ENCODE assay signal across 15 cellular contexts in the genomic region with DNA sequence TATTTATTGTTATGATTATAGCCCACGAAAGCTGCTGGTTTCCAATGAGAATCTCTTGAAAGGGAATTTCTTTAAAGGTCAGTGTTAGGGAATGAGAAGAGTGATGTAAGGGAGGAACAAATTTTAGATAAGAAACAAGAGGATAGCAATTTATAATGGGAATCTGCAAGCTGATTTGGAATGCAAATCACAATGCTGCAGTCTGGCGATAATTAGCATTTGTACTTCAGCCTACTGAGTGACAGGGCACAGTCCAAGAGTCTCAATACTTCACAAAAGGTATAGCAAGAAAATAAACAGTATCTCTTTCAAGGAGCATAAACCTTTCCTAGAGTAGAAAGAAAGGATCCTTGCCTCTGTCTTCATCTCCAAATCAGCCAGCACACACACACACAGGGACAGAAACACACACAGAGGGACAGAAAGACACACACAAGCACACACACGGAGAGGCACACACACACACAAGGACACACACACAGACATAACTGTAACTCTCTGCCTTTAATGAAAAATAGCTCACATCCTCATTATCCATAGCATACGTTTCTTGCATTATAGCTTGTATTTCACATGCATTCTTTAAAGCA. TPM values are rescaled to one million over a fixed set of nuclear protein-coding genes. Genes with fewer than 3 reads are reported as not detected.
"Had no signal": no experiment of that assay in that cellular context is flagged by ENCODE, and none has a peak within 500 bp of the region (broad histone marks: within the 10 kb centered on the region; RNA-seq: fewer than 3 reads in every experiment).

No MANE protein-coding gene starts in this region.

- H3K27ac Mint-ChIP-seq: stimulated activated memory B cell treated with anti-CD40 and anti-IgM and Interleukin-4, amounts not matched to agents 10 μg/mL and 1 μg/mL and 100 μg/mL, for 72 hours had no signal

- H3K36me3 ChIP-seq: breast epithelium, left lung, right atrium auricular region, thyroid gland had no signal

- H3K36me3 Mint-ChIP-seq: naive B cell; stimulated activated memory B cell treated with anti-CD40 and anti-IgM and Interleukin-4, amounts not matched to agents 10 μg/mL and 1 μg/mL and 100 μg/mL, for 72 hours had no signal

- H3K4me3 ChIP-seq: breast epithelium, left lung, right atrium auricular region, thyroid gland had no signal

- H3K4me3 Mint-ChIP-seq: naive B cell; stimulated activated memory B cell treated with anti-CD40 and anti-IgM and Interleukin-4, amounts not matched to agents 10 μg/mL and 1 μg/mL and 100 μg/mL, for 72 hours had no signal

- DNase-seq: activated CD4-positive, alpha-beta T cell treated with anti-CD3 and anti-CD28 coated beads, Interleukin-2, amount 50 U/mL, for 1 hour; activated naive CD4-positive, alpha-beta T cell treated with Interleukin-2 at 50 U/mL for 16 hours; aorta; left lung; mammary epithelial cell; naive B cell; stimulated activated CD4-positive, alpha-beta T cell treated with anti-CD3 and anti-CD28 coated beads, Interleukin-2, amount 100 ng/mL, for 48 hours; thyroid gland had no signal

- H3K4me1 Mint-ChIP-seq: naive B cell; stimulated activated memory B cell treated with anti-CD40 and anti-IgM and Interleukin-4, amounts not matched to agents 10 μg/mL and 1 μg/mL and 100 μg/mL, for 72 hours had no signal

- H3K9me3 Mint-ChIP-seq: naive B cell; stimulated activated memory B cell treated with anti-CD40 and anti-IgM and Interleukin-4, amounts not matched to agents 10 μg/mL and 1 μg/mL and 100 μg/mL, for 72 hours had no signal

- H3K27ac ChIP-seq: breast epithelium, left lung, right atrium auricular region, thyroid gland had no signal

- H3K4me1 ChIP-seq: breast epithelium, left lung, right atrium auricular region, thyroid gland had no signal

- H3K27me3 ChIP-seq: breast epithelium, left lung, right atrium auricular region, thyroid gland had no signal

- H3K9me3 ChIP-seq: breast epithelium, right atrium auricular region, thyroid gland had no signal

- H3K27me3 Mint-ChIP-seq: naive B cell; stimulated activated memory B cell treated with anti-CD40 and anti-IgM and Interleukin-4, amounts not matched to agents 10 μg/mL and 1 μg/mL and 100 μg/mL, for 72 hours had no signal

RNA-seq across cellular contexts. Expression of gene GPM6A, which starts 1.2 kb away (rescaled TPM):
- total RNA-seq: activated CD8-positive, alpha-beta memory T cell treated with anti-CD3 and anti-CD28 coated beads for 36 hours; chondrocyte; mammary epithelial cell; T-helper 2 cell treated with Interferon-gamma antibody and Interleukin-4, amounts not matched to agents 100 ng/mL and 5 ng/mL, for 36 hours had no signal
- polyA plus RNA-seq: aorta, keratinocyte, mammary epithelial cell had no signal
